ENCODE assay signal across 1 cellular context in genomic region chr22:37358386-37358785, GRCh38.
TF ChIP-seq lines count a peak whose summit lies in the region.

No MANE protein-coding gene starts in this region.

TF ChIP-seq in K562, 482 proteins besides CTCF, POLR2A, EP300 and RAD21 (continued from another document):
- TF ChIP-seq PTTG1 (tag; IDR thresholded peaks at IDR 0.05; ENCODE audit: low read depth) (no peak), ELF1 (tag; IDR thresholded peaks at IDR 0.05) (peak; percentile 54), THRAP3 (IDR thresholded peaks at IDR 0.05; ENCODE audit: borderline replicate concordance) (no peak), HDAC8 (tag; IDR thresholded peaks at IDR 0.05) (no peak), TEAD2 (tag; IDR thresholded peaks at IDR 0.05) (no peak), NFYB (IDR thresholded peaks at IDR 0.05; ENCODE audit: extremely low read depth, insufficient read length) (peak; percentile 41)
- TF ChIP-seq, protein P1, sequence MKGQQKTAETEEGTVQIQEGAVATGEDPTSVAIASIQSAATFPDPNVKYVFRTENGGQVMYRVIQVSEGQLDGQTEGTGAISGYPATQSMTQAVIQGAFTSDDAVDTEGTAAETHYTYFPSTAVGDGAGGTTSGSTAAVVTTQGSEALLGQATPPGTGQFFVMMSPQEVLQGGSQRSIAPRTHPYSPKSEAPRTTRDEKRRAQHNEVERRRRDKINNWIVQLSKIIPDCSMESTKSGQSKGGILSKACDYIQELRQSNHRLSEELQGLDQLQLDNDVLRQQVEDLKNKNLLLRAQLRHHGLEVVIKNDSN (CRISPR knock-in tag; IDR thresholded peaks at IDR 0.05), result peak; percentile 32; the same call in 1 of the 2 replicates
